ENCODE assay signal across 15 cellular contexts in genomic region chr5:173645437-173645807, GRCh38. TPM values are rescaled to one million over a fixed set of nuclear protein-coding genes. Genes with fewer than 3 reads are reported as not detected.
DNase-seq lines count a peak whose midpoint lies in the region; ATAC-seq and TF ChIP-seq lines count a peak whose summit lies in the region.
"Had no signal": no experiment of that assay in that cellular context is flagged by ENCODE, and none has a peak within 500 bp of the region (broad histone marks: within the 10 kb centered on the region; RNA-seq: fewer than 3 reads in every experiment).

No MANE protein-coding gene starts in this region.

- 13 to 17% (median 13%) methylated on average over 5 of the region's 5 CpGs for WGBS in ovary, 3 donors

- H3K27me3 ChIP-seq in BJ (ENCODE audit: control insufficient read depth, insufficient read depth, low read length) (no peaks in the 10 kb centered on the region), RWPE2 (ENCODE audit: insufficient read depth, poor library complexity, severe bottlenecking) (no peaks in the 10 kb centered on the region), neural cell (ENCODE audit: insufficient read depth, low read depth, low read length) (no peaks in the 10 kb centered on the region), ovary (no peaks in the 10 kb centered on the region)

- no peak for TF ChIP-seq RAD21 in neural cell (conservative IDR thresholded peaks at IDR 0.05)

- peak; percentile 19 for DNase-seq in BJ (ENCODE audit: low read depth)
- peak; percentile 23 for DNase-seq in RWPE2 (ENCODE audit: low spot score)
- DNase-seq in fibroblast of the aortic adventitia (ENCODE audit: low read depth), result peak; percentile 30
- no peak for DNase-seq in NCI-H128 (lab: John Stamatoyannopoulos, UW; ENCODE audit: unreplicated experiment)
- no peak for DNase-seq in NCI-H345 treated with DMSO at 0.1 percent for 48 hours (lab: John Stamatoyannopoulos, UW; ENCODE audit: unreplicated experiment)
- no peak for DNase-seq in NCI-H446 (lab: John Stamatoyannopoulos, UW)
- DNase-seq in ovary, result no peak
- DNase-seq: activated naive CD4-positive, alpha-beta T cell treated with anti-CD3 and anti-CD28 coated beads, Interleukin-2, amount 10 ng/mL, durations not matched to agents 7 days and 5 days; dermis blood vessel endothelial cell; GDM1; OCI-M1; stimulated activated CD8-positive, alpha-beta memory T cell treated with anti-CD3 and anti-CD28 coated beads, Interleukin-4, amount 100 ng/mL, for 48 hours had no signal

- H4K20me1 ChIP-seq in neural cell (ENCODE audit: insufficient read depth), result no peaks in the 10 kb centered on the region

- no peak for TF ChIP-seq EP300 in neural cell (conservative IDR thresholded peaks at IDR 0.05; ENCODE audit: poor library complexity, severe bottlenecking)
- no peak for TF ChIP-seq EP300 in ovary (IDR thresholded peaks at IDR 0.05)

- TF ChIP-seq POLR2A in ovary (IDR thresholded peaks at IDR 0.05), result no peak

- no peak overlapping the region for H3K4me2 ChIP-seq in neural cell (ENCODE audit: low read length)

- peaks cover 2% of the 10 kb centered on the region for H3F3A ChIP-seq in neural cell (ENCODE audit: insufficient read depth, low read length, poor library complexity, severe bottlenecking)

- no peak for TF ChIP-seq CTCF in BJ (IDR thresholded peaks at IDR 0.05; ENCODE audit: insufficient read depth, low read depth, low read length)
- no peak for TF ChIP-seq CTCF in RWPE2 (IDR thresholded peaks at IDR 0.05; ENCODE audit: poor library complexity, severe bottlenecking)
- no peak for TF ChIP-seq CTCF in fibroblast of the aortic adventitia (IDR thresholded peaks at IDR 0.05; ENCODE audit: insufficient read depth, low read length)
- TF ChIP-seq CTCF in neural cell (IDR thresholded peaks at IDR 0.05; ENCODE audit: poor library complexity, severe bottlenecking), result no peak
- TF ChIP-seq CTCF in ovary (IDR thresholded peaks at IDR 0.05), result no peak

- H3K9me3 ChIP-seq in RWPE2 (ENCODE audit: severe bottlenecking) (no peaks in the 10 kb centered on the region), neural cell (ENCODE audit: low read length) (peaks cover under 1% of the 10 kb centered on the region), ovary (no peaks in the 10 kb centered on the region)
- H3K9me3 ChIP-seq: gastroesophageal sphincter had no signal

- no peaks in the 10 kb centered on the region for H3K36me3 ChIP-seq in BJ (ENCODE audit: control insufficient read depth, insufficient read depth, low read length)
- H3K36me3 ChIP-seq in RWPE2 (ENCODE audit: low read depth), result no peaks in the 10 kb centered on the region
- no peaks in the 10 kb centered on the region for H3K36me3 ChIP-seq in neural cell (ENCODE audit: insufficient read depth, low read length)
- H3K36me3 ChIP-seq in ovary, result no peaks in the 10 kb centered on the region
- H3K36me3 ChIP-seq: gastroesophageal sphincter had no signal

- CTCF ChIA-PET in BJ (lab: Yijun Ruan, JAX), result interaction anchor here (0.7 to 2.6 kb wide), 5 partner anchors 10 to 329 kb away, joined by 3 to 16 read pairs (median 3); no protein-coding TSS in a partner anchor

- H3K9me2 ChIP-seq in neural cell (ENCODE audit: insufficient read depth, low read length), result no peaks in the 10 kb centered on the region

- H3K4me1 ChIP-seq in RWPE2 (ENCODE audit: insufficient read depth, poor library complexity, severe bottlenecking), result no peaks in the 10 kb centered on the region
- H3K4me1 ChIP-seq in ovary (ENCODE audit: insufficient read depth), result no peaks in the 10 kb centered on the region
- H3K4me1 ChIP-seq: gastroesophageal sphincter had no signal

- no peak overlapping the region for H3K9ac ChIP-seq in neural cell (ENCODE audit: low read length)

- H3K79me2 ChIP-seq in neural cell (replicated peaks; ENCODE audit: insufficient read depth, low read length), result no peaks in the 10 kb centered on the region

- ATAC-seq in RWPE2 (ENCODE audit: low read depth), result no peak
- ATAC-seq: gastroesophageal sphincter had no signal

- POLR2A ChIA-PET in BJ (lab: Charles Lee), result interaction anchor here (0.6 kb wide), 1 partner anchor 588 kb away, joined by 4 read pairs; no protein-coding TSS in a partner anchor

- H3K27ac ChIP-seq in RWPE2 (ENCODE audit: poor library complexity, severe bottlenecking), result no peak overlapping the region
- H3K27ac ChIP-seq in neural cell (ENCODE audit: low read length), result peak overlapping the region; percentile 97
- H3K27ac ChIP-seq in ovary, result no peak overlapping the region
- H3K27ac ChIP-seq: C4-2B, gastroesophageal sphincter had no signal

- intact Hi-C loops in ovary (cut with DNase I), result no loop called here

- no peak overlapping the region for H3K4me3 ChIP-seq in BJ (ENCODE audit: low read depth, low read length)
- H3K4me3 ChIP-seq in RWPE2 (ENCODE audit: severe bottlenecking), result no peak overlapping the region
- H3K4me3 ChIP-seq in fibroblast of the aortic adventitia (ENCODE audit: low read depth, low read length), result no peak overlapping the region
- no peak overlapping the region for H3K4me3 ChIP-seq in neural cell (ENCODE audit: low read length)
- H3K4me3 ChIP-seq in ovary, result no peak overlapping the region
- H3K4me3 ChIP-seq: gastroesophageal sphincter had no signal

- H2AFZ ChIP-seq in neural cell (ENCODE audit: low read depth, low read length), result no peak overlapping the region

TF ChIP-seq in neural cell, 6 proteins besides CTCF, POLR2A, EP300 and RAD21:
- no peak for TF ChIP-seq EZH2 (IDR thresholded peaks at IDR 0.05; ENCODE audit: borderline replicate concordance, insufficient read depth, low read length, poor library complexity, severe bottlenecking)
- TF ChIP-seq, protein P1, sequence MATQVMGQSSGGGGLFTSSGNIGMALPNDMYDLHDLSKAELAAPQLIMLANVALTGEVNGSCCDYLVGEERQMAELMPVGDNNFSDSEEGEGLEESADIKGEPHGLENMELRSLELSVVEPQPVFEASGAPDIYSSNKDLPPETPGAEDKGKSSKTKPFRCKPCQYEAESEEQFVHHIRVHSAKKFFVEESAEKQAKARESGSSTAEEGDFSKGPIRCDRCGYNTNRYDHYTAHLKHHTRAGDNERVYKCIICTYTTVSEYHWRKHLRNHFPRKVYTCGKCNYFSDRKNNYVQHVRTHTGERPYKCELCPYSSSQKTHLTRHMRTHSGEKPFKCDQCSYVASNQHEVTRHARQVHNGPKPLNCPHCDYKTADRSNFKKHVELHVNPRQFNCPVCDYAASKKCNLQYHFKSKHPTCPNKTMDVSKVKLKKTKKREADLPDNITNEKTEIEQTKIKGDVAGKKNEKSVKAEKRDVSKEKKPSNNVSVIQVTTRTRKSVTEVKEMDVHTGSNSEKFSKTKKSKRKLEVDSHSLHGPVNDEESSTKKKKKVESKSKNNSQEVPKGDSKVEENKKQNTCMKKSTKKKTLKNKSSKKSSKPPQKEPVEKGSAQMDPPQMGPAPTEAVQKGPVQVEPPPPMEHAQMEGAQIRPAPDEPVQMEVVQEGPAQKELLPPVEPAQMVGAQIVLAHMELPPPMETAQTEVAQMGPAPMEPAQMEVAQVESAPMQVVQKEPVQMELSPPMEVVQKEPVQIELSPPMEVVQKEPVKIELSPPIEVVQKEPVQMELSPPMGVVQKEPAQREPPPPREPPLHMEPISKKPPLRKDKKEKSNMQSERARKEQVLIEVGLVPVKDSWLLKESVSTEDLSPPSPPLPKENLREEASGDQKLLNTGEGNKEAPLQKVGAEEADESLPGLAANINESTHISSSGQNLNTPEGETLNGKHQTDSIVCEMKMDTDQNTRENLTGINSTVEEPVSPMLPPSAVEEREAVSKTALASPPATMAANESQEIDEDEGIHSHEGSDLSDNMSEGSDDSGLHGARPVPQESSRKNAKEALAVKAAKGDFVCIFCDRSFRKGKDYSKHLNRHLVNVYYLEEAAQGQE (IDR thresholded peaks at IDR 0.05; ENCODE audit: borderline replicate concordance), result no peak
- no peak for TF ChIP-seq MXI1 (conservative IDR thresholded peaks at IDR 0.05; ENCODE audit: poor library complexity, severe bottlenecking)
- no peak for TF ChIP-seq TAF1 (IDR thresholded peaks at IDR 0.05; ENCODE audit: low read depth)
- TF ChIP-seq SMC3 (conservative IDR thresholded peaks at IDR 0.05; ENCODE audit: poor library complexity), result no peak
- no peak for TF ChIP-seq POLR2AphosphoS5 (IDR thresholded peaks at IDR 0.05)

RNA-seq across cellular contexts. Expression of gene BOD1, which starts 29.0 kb away (rescaled TPM):
- polyA plus RNA-seq in BJ (2011; rRNA removed) (51.5 and 61.5 TPM in 2 replicates), neural cell (178 and 206 TPM in 2 replicates), ovary (10 to 100 TPM; 63.0 to 76.1 TPM)
- 17.6 and 30.3 TPM in 2 replicates for polyA minus RNA-seq in BJ (2011; rRNA and poly(A)+ RNA removed)
- total RNA-seq in fibroblast of the aortic adventitia (ENCODE audit: low replicate concordance) (63.7 and 68.9 TPM in 2 replicates), ovary (10 to 100 TPM; 45.8 to 63.0 (median 60.4) TPM)
- 103 TPM in 2 replicates for polyA minus RNA-seq in neural cell

Comparison
In these comparisons a context has a peak if more than half of its experiments do, and no peak if none do; other contexts are left out.
1. DNase-seq: peak in BJ (single experiment), RWPE2 (single experiment) and fibroblast of the aortic adventitia (single experiment); none in NCI-H128 (single experiment), NCI-H345 treated with DMSO at 0.1 percent for 48 hours (single experiment), NCI-H446 (0 of 2) and ovary (0 of 5).